ENCODE assay signal across 15 cellular contexts in genomic region chr3:73294532-73294931, GRCh38.
DNase-seq lines count a peak whose midpoint lies in the region; ATAC-seq and TF ChIP-seq lines count a peak whose summit lies in the region.
"Had no signal": no experiment of that assay in that cellular context is flagged by ENCODE, and none has a peak within 500 bp of the region (broad histone marks: within the 10 kb centered on the region; RNA-seq: fewer than 3 reads in every experiment).

No MANE protein-coding gene starts in this region.

- H2BK5ac ChIP-seq in mesendoderm (ENCODE audit: low read length) = no peak overlapping the region

- H3K27ac ChIP-seq in SJCRH30 (no peak overlapping the region), endodermal cell (ENCODE audit: low read depth, low read length) (no peak overlapping the region), mesendoderm (ENCODE audit: low read depth, low read length) (no peak overlapping the region)
- H3K27ac ChIP-seq: 22Rv1 had no signal

- H3K18ac ChIP-seq in mesendoderm (ENCODE audit: low read length) = no peak overlapping the region

- H3K9me3 Mint-ChIP-seq in endodermal cell = peaks cover 2% of the 10 kb centered on the region

- H3K4me3 ChIP-seq in SJCRH30 = no peak overlapping the region
- no peak overlapping the region for H3K4me3 ChIP-seq in endodermal cell (ENCODE audit: low read length)
- no peak overlapping the region for H3K4me3 ChIP-seq in mesendoderm (ENCODE audit: low read length)

- H3K79me1 ChIP-seq in mesendoderm (ENCODE audit: low read length) = no peaks in the 10 kb centered on the region

- no peak overlapping the region for H2AK5ac ChIP-seq in mesendoderm (ENCODE audit: low read length)

- H3K4me2 ChIP-seq in mesendoderm (ENCODE audit: low read length) = no peak overlapping the region

- H3K4me1 ChIP-seq in SJCRH30 (peaks cover 3% of the 10 kb centered on the region; the same call in 1 of the 2 replicates), endodermal cell (ENCODE audit: control insufficient read depth, insufficient read depth, low read length) (peaks cover 4% of the 10 kb centered on the region), mesendoderm (ENCODE audit: control insufficient read depth, low read depth, low read length) (no peaks in the 10 kb centered on the region)
- H3K4me1 ChIP-seq: Caco-2 had no signal

- TF ChIP-seq CTCF in endodermal cell (conservative IDR thresholded peaks at IDR 0.05) = no peak

- H3K4me3 Mint-ChIP-seq in endodermal cell = no peak overlapping the region
- H3K4me3 Mint-ChIP-seq: CD8-positive, alpha-beta memory T cell had no signal

- H3K56ac ChIP-seq in mesendoderm (ENCODE audit: low read length) = no peak overlapping the region

- no peak overlapping the region for H2BK15ac ChIP-seq in mesendoderm (replicated peaks; ENCODE audit: low read depth)

- H3K27me3 ChIP-seq in SJCRH30 = no peaks in the 10 kb centered on the region
- H3K27me3 ChIP-seq in endodermal cell (ENCODE audit: control insufficient read depth, insufficient read depth, low read length, poor library complexity, severe bottlenecking) = no peaks in the 10 kb centered on the region
- no peaks in the 10 kb centered on the region for H3K27me3 ChIP-seq in mesendoderm (ENCODE audit: insufficient read depth, low read length, poor library complexity)

- peak; percentile 11 for DNase-seq in ELF-1 (ENCODE audit: low read depth, low spot score)
- peak; percentile 12 to 34 for DNase-seq in SJCRH30
- peak; percentile 61 for DNase-seq in endodermal cell
- peak; percentile 48 for DNase-seq in mesendoderm
- DNase-seq in epidermal melanocyte (ENCODE audit: insufficient read length, low spot score) = no peak
- DNase-seq in NCI-H748 (lab: John Stamatoyannopoulos, UW; ENCODE audit: unreplicated experiment) = no peak
- no peak for DNase-seq in germinal center (ENCODE audit: low spot score)
- DNase-seq: Caco-2; CD8-positive, alpha-beta memory T cell; DMS53; GOT3; IMR-90 had no signal

- H3K79me2 ChIP-seq in mesendoderm (ENCODE audit: control insufficient read depth, insufficient read depth, low read length) = no peaks in the 10 kb centered on the region

- H3K27ac Mint-ChIP-seq in endodermal cell = no peak overlapping the region
- H3K27ac Mint-ChIP-seq: CD8-positive, alpha-beta memory T cell had no signal

- no peak overlapping the region for H3K23ac ChIP-seq in mesendoderm (ENCODE audit: low read length)

- no peak for ATAC-seq in HG02970 (IDR thresholded peaks at IDR 0.05; ENCODE audit: low FRiP score, unreplicated experiment)
- ATAC-seq: HCT116 had no signal

- H2BK120ac ChIP-seq in mesendoderm (ENCODE audit: low read depth, low read length) = no peak overlapping the region

- no peak overlapping the region for H3K4ac ChIP-seq in mesendoderm (ENCODE audit: low read depth, low read length)

- 73 to 85% methylated on average over 4 to 8 of the region's 8 CpGs for WGBS in endodermal cell (ENCODE audit: insufficient coverage in 1 of 2, insufficient read length in 1 of 2), 2 experiments
- WGBS in mesendoderm (ENCODE audit: extremely low coverage, insufficient coverage, low lambda C conversion rate) = no CpG with 5 or more reads among the region's 8 CpGs

- H3K9me3 ChIP-seq in SJCRH30 (replicated peaks) (no peaks in the 10 kb centered on the region), endodermal cell (ENCODE audit: control insufficient read depth, low read length) (no peaks in the 10 kb centered on the region)
- H3K9me3 ChIP-seq: Caco-2 had no signal

- H3K36me3 Mint-ChIP-seq in endodermal cell (ENCODE audit: low read depth) = no peaks in the 10 kb centered on the region
- H3K36me3 Mint-ChIP-seq: CD8-positive, alpha-beta memory T cell had no signal

- no peaks in the 10 kb centered on the region for H3K27me3 Mint-ChIP-seq in endodermal cell (ENCODE audit: insufficient read depth)
- H3K27me3 Mint-ChIP-seq: CD8-positive, alpha-beta memory T cell had no signal

- no peaks in the 10 kb centered on the region for H3K36me3 ChIP-seq in SJCRH30
- H3K36me3 ChIP-seq in endodermal cell (ENCODE audit: control insufficient read depth, insufficient read depth, low read length) = no peaks in the 10 kb centered on the region
- H3K36me3 ChIP-seq in mesendoderm (ENCODE audit: control insufficient read depth, insufficient read depth, low read length) = no peaks in the 10 kb centered on the region

- H4K8ac ChIP-seq in mesendoderm (ENCODE audit: low read depth, low read length) = no peak overlapping the region

- no peak overlapping the region for H4K5ac ChIP-seq in mesendoderm (ENCODE audit: low read length)

- no peak overlapping the region for H3K9ac ChIP-seq in endodermal cell (ENCODE audit: extremely low read depth, low read length, poor library complexity, severe bottlenecking)
- H3K9ac ChIP-seq in mesendoderm (ENCODE audit: low read length) = no peak overlapping the region

- H3K4me1 Mint-ChIP-seq in endodermal cell = peaks cover 23% of the 10 kb centered on the region
- H3K4me1 Mint-ChIP-seq: CD8-positive, alpha-beta memory T cell had no signal

Comparison
In these comparisons a context has a peak if more than half of its experiments do, and no peak if none do; other contexts are left out.
1. DNase-seq: peak in ELF-1 (single experiment), SJCRH30 (2 of 2), endodermal cell (single experiment) and mesendoderm (single experiment); none in epidermal melanocyte (single experiment), NCI-H748 (single experiment) and germinal center (single experiment).